9 cellular contexts compared by ENCODE assay signal in genomic region chr1:39789571-39790110, GRCh38. TPM values are rescaled to one million over a fixed set of nuclear protein-coding genes. Genes with fewer than 3 reads are reported as not detected.
A peak's percentile ranks its signal among the peaks of the same experiment; 100 is the strongest.
DNase-seq lines count a peak whose midpoint lies in the region; ATAC-seq, FAIRE-seq and TF ChIP-seq lines count a peak whose summit lies in the region.
"Had no signal": no experiment of that assay in that cellular context is flagged by ENCODE, and none has a peak within 500 bp of the region (broad histone marks: within the 10 kb centered on the region; RNA-seq: fewer than 3 reads in every experiment).

No MANE protein-coding gene starts in this region.

- H3K4me1 ChIP-seq in heart right ventricle, result peaks cover 0 to 8% (median 0%) of the 10 kb centered on the region in 9 donors
- peaks cover 0 to 22% of the 10 kb centered on the region in 2 experiments; a peak in 4 of 5 replicates for H3K4me1 ChIP-seq in K562 (replicated peaks in 1 of 2; ENCODE audit: control insufficient read depth in 2 of 2, insufficient read depth in 2 of 2, low read length in 2 of 2)
- no peaks in the 10 kb centered on the region for H3K4me1 ChIP-seq in mucosa of stomach (ENCODE audit: control insufficient read depth, insufficient read depth, low read length)

- intact Hi-C loops in heart right ventricle (cut with DNase I) (no loop called here), left ventricle myocardium superior (cut with micrococcal nuclease) (no loop called here), K562 (cut with micrococcal nuclease) (no loop called here)

- WGBS in heart right ventricle, 2 donors, result 46 to 50% methylated on average over 15 of the region's 15 CpGs
- WGBS in K562 (ENCODE audit: insufficient coverage, low coverage, missing lambda C conversion rate), result 64% methylated on average over 15 of the region's 15 CpGs

- H2AFZ ChIP-seq in K562 (ENCODE audit: low read depth, low read length), result peak overlapping the region; percentile 97

- DNase-seq in heart right ventricle (no peak), left ventricle myocardium superior (no peak), K562 (ENCODE audit: extremely low read depth in 1 of 4, low spot score in 3 of 4) (no peak), SW 1271 (lab: John Stamatoyannopoulos, UW) (no peak), NOMO-1 treated with DMSO at 0.1 percent for 48 hours (lab: John Stamatoyannopoulos, UW; ENCODE audit: unreplicated experiment) (no peak), OCI-M1 (lab: John Stamatoyannopoulos, UW) (no peak)
- DNase-seq: brain microvascular endothelial cell had no signal

- TF ChIP-seq CTCF in heart right ventricle (IDR thresholded peaks at IDR 0.05) (no peak), K562 (IDR thresholded peaks at IDR 0.05 in 2 of 3, conservative IDR thresholded peaks at IDR 0.05 in 1 of 3; ENCODE audit: insufficient read depth in 2 of 3, low read depth in 1 of 3, low read length in 3 of 3) (no peak)

- ATAC-seq in heart right ventricle (no peak), left ventricle myocardium superior (no peak), K562 (no peak), GM18867 (IDR thresholded peaks at IDR 0.05; ENCODE audit: unreplicated experiment) (no peak)

- H4K20me1 ChIP-seq in K562 (replicated peaks; ENCODE audit: control insufficient read depth, insufficient read depth, low read length), result no peaks in the 10 kb centered on the region

- peak overlapping the region in 9 of 10 donors; percentile 26 to 57 (median 42) for H3K4me3 ChIP-seq in heart right ventricle
- peak overlapping the region; percentile 61 for H3K4me3 ChIP-seq in K562
- peak overlapping the region; percentile 25 for H3K4me3 ChIP-seq in mucosa of stomach (ENCODE audit: low read length)

- no TSS peak for BruUV-seq in K562 (replicated peaks; lab: Mats Ljungman, UMichigan)

- TF ChIP-seq POLR2A in K562 (conservative IDR thresholded peaks at IDR 0.05), result no peak

- POLR2A ChIA-PET in K562 (lab: Yijun Ruan, JAX), result interaction anchor here (0.6 kb wide), 1 partner anchor 17 kb away, joined by 3 read pairs; no protein-coding TSS in a partner anchor

- no peak for TF ChIP-seq EP300 in K562 (IDR thresholded peaks at IDR 0.05; ENCODE audit: low read length)

- no peaks in the 10 kb centered on the region for H3K9me1 ChIP-seq in K562 (ENCODE audit: control insufficient read depth, insufficient read depth, low read length)

- CTCF ChIA-PET in K562 (lab: Yijun Ruan, JAX; ENCODE audit: low intra/inter-chr PET ratio), result no interaction called here

- FAIRE-seq in K562 (lab: Jason Lieb, UNC), result peak; percentile 48

- H3K27me3 ChIP-seq in heart right ventricle, result peaks cover 11 to 46% (median 32%) of the 10 kb centered on the region in 7 donors
- H3K27me3 ChIP-seq in K562 (ENCODE audit: control insufficient read depth in 2 of 2, insufficient read depth in 2 of 2, low read length in 2 of 2), result peaks cover 0 to 5% of the 10 kb centered on the region in 2 experiments; a peak in 1 of 5 replicates
- peaks cover 11% of the 10 kb centered on the region for H3K27me3 ChIP-seq in mucosa of stomach (ENCODE audit: control insufficient read depth, insufficient read depth, low read length)

- H3K4me2 ChIP-seq in K562 (ENCODE audit: insufficient read depth, low read length), result peak overlapping the region; percentile 87

- no peaks in the 10 kb centered on the region for H3K9me3 ChIP-seq in heart right ventricle
- H3K9me3 ChIP-seq in K562 (replicated peaks; ENCODE audit: control insufficient read depth, insufficient read depth, low read depth, low read length), result no peaks in the 10 kb centered on the region
- no peaks in the 10 kb centered on the region for H3K9me3 ChIP-seq in mucosa of stomach (ENCODE audit: control insufficient read depth, low read length)

- H3K27ac ChIP-seq in heart right ventricle (peak overlapping the region in 1 of 10 donors; percentile 44), K562 (ENCODE audit: extremely low read depth, low read depth, low read length) (peak overlapping the region; percentile 69)
- H3K27ac ChIP-seq: brain microvascular endothelial cell had no signal

- H3K79me2 ChIP-seq in K562 (ENCODE audit: control insufficient read depth, insufficient read depth, low read length), result no peaks in the 10 kb centered on the region

- H3K9ac ChIP-seq in K562 (ENCODE audit: insufficient read depth in 1 of 2, low read depth in 2 of 2, low read length in 2 of 2) (peak overlapping the region; percentile 50 to 97), mucosa of stomach (ENCODE audit: low read length) (peak overlapping the region; percentile 55)

- no peak for TF ChIP-seq RAD21 in K562 (CRISPR knock-in tag; conservative IDR thresholded peaks at IDR 0.05 in 1 of 2, IDR thresholded peaks at IDR 0.05 in 1 of 2)

- in situ Hi-C loops in K562 (cut with MboI), result no loop called here

- H3K36me3 ChIP-seq in heart right ventricle (no peaks in the 10 kb centered on the region), K562 (ENCODE audit: control insufficient read depth, insufficient read depth, low read length) (no peaks in the 10 kb centered on the region), mucosa of stomach (ENCODE audit: control insufficient read depth, insufficient read depth, low read length) (no peaks in the 10 kb centered on the region)
- H3K36me3 ChIP-seq: brain microvascular endothelial cell had no signal

TF ChIP-seq in K562, 482 proteins besides CTCF, POLR2A, EP300 and RAD21 (continues in another document):
- no peak for TF ChIP-seq MCM2 (IDR thresholded peaks at IDR 0.05; ENCODE audit: low read depth)

RNA-seq across cellular contexts. Expression of gene BMP8B, which starts 1.0 kb away (rescaled TPM):
- total RNA-seq in heart right ventricle (under 1 TPM; 0.16 to 0.79 (median 0.22) TPM), left ventricle myocardium superior (0.40 TPM), K562 (2014; rRNA removed) (0.18 and 0.20 TPM in 2 replicates), K562 (2014; rRNA removed; fragmentation: Illumina TruSeq; extraction: Trizol) (0.10 and 0.11 TPM in 2 replicates), K562 (2015; rRNA removed; fragmentation: Illumina TruSeq; extraction: Trizol) (0.11 and 0.14 TPM in 2 replicates), K562 (2021) (0.33 and 0.36 TPM in 2 replicates)
- polyA plus RNA-seq in heart right ventricle (under 1 TPM; 0.07 to 0.23 TPM), K562 (2011; rRNA removed) (0.14 and 0.15 TPM in 2 replicates), K562 (2014; fragmentation: Illumina TruSeq; extraction: Trizol) (0.14 and 0.18 TPM in 2 replicates), K562 (2014; fragmentation: Nextera tagmentation; extraction: Ambion mirVana) (under 1 TPM; 0.03 to 0.04 TPM), K562 (2014; rRNA removed) (0.09 and 0.22 TPM in 2 replicates)
- total RNA-seq in K562 (2011; cell fraction: chromatin; rRNA removed; ENCODE audit: low replicate concordance), result 0.16 and 0.32 TPM in 2 replicates
- 0.53 and 0.67 TPM in 2 replicates for total RNA-seq in K562 (2011; cell fraction: nucleolus; rRNA removed)
- 0.29 and 0.31 TPM in 2 replicates for total RNA-seq in K562 (2011; cell fraction: nucleoplasm; rRNA removed)
- polyA plus RNA-seq in K562 (2011; cell fraction: cytosol; rRNA removed), result 0.09 and 0.13 TPM in 2 replicates
- 0.14 and 0.17 TPM in 2 replicates for polyA plus RNA-seq in K562 (2011; cell fraction: nucleus; rRNA removed)
- 0.34 and 0.62 TPM in 2 replicates for polyA plus RNA-seq in K562 (2012)
- polyA minus RNA-seq in K562 (2011; rRNA and poly(A)+ RNA removed), result 0.09 and 0.18 TPM in 2 replicates
- not detected in 2 replicates for polyA minus RNA-seq in K562 (2011; cell fraction: cytosol; rRNA and poly(A)+ RNA removed)
- 0.13 and 0.22 TPM in 2 replicates for polyA minus RNA-seq in K562 (2011; cell fraction: nucleus; rRNA and poly(A)+ RNA removed)

RNA-seq across cellular contexts. Expression of gene OXCT2, which starts 18.5 kb away (rescaled TPM):
- total RNA-seq in heart right ventricle, result 1 to 10 TPM in 9 of 10 donors, under 1 TPM in 1; 0.85 to 5.4 (median 2.2) TPM
- 1 to 10 TPM; 1.5 to 3.3 TPM for polyA plus RNA-seq in heart right ventricle
- total RNA-seq in left ventricle myocardium superior, result 0.77 TPM
- 1.4 and 2.6 TPM in 2 replicates for total RNA-seq in K562 (2011; cell fraction: chromatin; rRNA removed; ENCODE audit: low replicate concordance)
- 1.0 and 1.3 TPM in 2 replicates for total RNA-seq in K562 (2011; cell fraction: nucleolus; rRNA removed)
- 1.3 and 1.5 TPM in 2 replicates for total RNA-seq in K562 (2011; cell fraction: nucleoplasm; rRNA removed)
- 0.54 and 0.57 TPM in 2 replicates for total RNA-seq in K562 (2014; rRNA removed)
- 0.22 TPM in 1 of 2 replicates, not detected in the other for total RNA-seq in K562 (2014; rRNA removed; fragmentation: Illumina TruSeq; extraction: Trizol)
- 0.22 and 0.23 TPM in 2 replicates for total RNA-seq in K562 (2015; rRNA removed; fragmentation: Illumina TruSeq; extraction: Trizol)
- 0.31 and 0.64 TPM in 2 replicates for total RNA-seq in K562 (2021)
- 0.08 and 0.39 TPM in 2 replicates for polyA plus RNA-seq in K562 (2011; rRNA removed)
- 0.21 and 0.28 TPM in 2 replicates for polyA plus RNA-seq in K562 (2011; cell fraction: cytosol; rRNA removed)
- 1.2 and 1.5 TPM in 2 replicates for polyA plus RNA-seq in K562 (2011; cell fraction: nucleus; rRNA removed)
- 0.44 and 0.78 TPM in 2 replicates for polyA plus RNA-seq in K562 (2012)
- 0.21 and 0.37 TPM in 2 replicates for polyA plus RNA-seq in K562 (2014; fragmentation: Illumina TruSeq; extraction: Trizol)
- polyA plus RNA-seq in K562 (2014; fragmentation: Nextera tagmentation; extraction: Ambion mirVana), result not detected
- polyA plus RNA-seq in K562 (2014; rRNA removed), result 0.05 and 0.37 TPM in 2 replicates
- polyA minus RNA-seq in K562 (2011; rRNA and poly(A)+ RNA removed), result 0.28 and 0.33 TPM in 2 replicates
- not detected in 2 replicates for polyA minus RNA-seq in K562 (2011; cell fraction: cytosol; rRNA and poly(A)+ RNA removed)
- not detected in 2 replicates for polyA minus RNA-seq in K562 (2011; cell fraction: nucleus; rRNA and poly(A)+ RNA removed)

RNA-seq across cellular contexts. Expression of gene PPIE, which starts 51.0 kb away (rescaled TPM):
- total RNA-seq in heart right ventricle (10 to 100 TPM; 28.0 to 32.7 (median 30.9) TPM), left ventricle myocardium superior (33.7 TPM), K562 (2014; rRNA removed) (75.4 and 84.7 TPM in 2 replicates), K562 (2014; rRNA removed; fragmentation: Illumina TruSeq; extraction: Trizol) (107 and 113 TPM in 2 replicates), K562 (2015; rRNA removed; fragmentation: Illumina TruSeq; extraction: Trizol) (99.9 and 100.0 TPM in 2 replicates), K562 (2021) (94.2 and 108 TPM in 2 replicates)
- polyA plus RNA-seq in heart right ventricle (10 to 100 TPM; 33.9 to 49.5 TPM), K562 (2011; rRNA removed) (162 and 163 TPM in 2 replicates), K562 (2014; fragmentation: Illumina TruSeq; extraction: Trizol) (119 and 131 TPM in 2 replicates), K562 (2014; fragmentation: Nextera tagmentation; extraction: Ambion mirVana) (100 to 1,000 TPM; 369 to 444 TPM), K562 (2014; rRNA removed) (136 and 154 TPM in 2 replicates)
- total RNA-seq in K562 (2011; cell fraction: chromatin; rRNA removed; ENCODE audit: low replicate concordance), result 82.2 and 84.9 TPM in 2 replicates
- 64.3 and 64.9 TPM in 2 replicates for total RNA-seq in K562 (2011; cell fraction: nucleolus; rRNA removed)
- 89.9 and 148 TPM in 2 replicates for total RNA-seq in K562 (2011; cell fraction: nucleoplasm; rRNA removed)
- 121 and 152 TPM in 2 replicates for polyA plus RNA-seq in K562 (2011; cell fraction: cytosol; rRNA removed)
- polyA plus RNA-seq in K562 (2011; cell fraction: nucleus; rRNA removed), result 98.0 and 123 TPM in 2 replicates
- polyA plus RNA-seq in K562 (2012), result 94.9 and 105 TPM in 2 replicates
- polyA minus RNA-seq in K562 (2011; rRNA and poly(A)+ RNA removed), result 85.1 and 88.0 TPM in 2 replicates
- polyA minus RNA-seq in K562 (2011; cell fraction: cytosol; rRNA and poly(A)+ RNA removed), result 28.3 and 30.2 TPM in 2 replicates
- 35.5 and 68.5 TPM in 2 replicates for polyA minus RNA-seq in K562 (2011; cell fraction: nucleus; rRNA and poly(A)+ RNA removed)
